ENCODE assay signal across 1 cellular context in genomic region chr18:63320041-63320689, GRCh38.
TF ChIP-seq lines count a peak whose summit lies in the region.

No MANE protein-coding gene starts in this region.

TF ChIP-seq in K562, 482 proteins besides CTCF, POLR2A, EP300 and RAD21 (continued from another document):
- no peak for TF ChIP-seq HOMEZ (CRISPR knock-in tag; IDR thresholded peaks at IDR 0.05)
- TF ChIP-seq CHD7 (IDR thresholded peaks at IDR 0.05; ENCODE audit: low read depth, low read length): no peak
- no peak for TF ChIP-seq SLC30A9 (CRISPR knock-in tag; IDR thresholded peaks at IDR 0.05)
- TF ChIP-seq GTF3C2 (IDR thresholded peaks at IDR 0.05; ENCODE audit: borderline replicate concordance, extremely low read depth, insufficient read length): no peak
- TF ChIP-seq CXXC5 (CRISPR knock-in tag; IDR thresholded peaks at IDR 0.05): peak; percentile 17; the same call in 1 of the 2 replicates
